In the genomic region with DNA sequence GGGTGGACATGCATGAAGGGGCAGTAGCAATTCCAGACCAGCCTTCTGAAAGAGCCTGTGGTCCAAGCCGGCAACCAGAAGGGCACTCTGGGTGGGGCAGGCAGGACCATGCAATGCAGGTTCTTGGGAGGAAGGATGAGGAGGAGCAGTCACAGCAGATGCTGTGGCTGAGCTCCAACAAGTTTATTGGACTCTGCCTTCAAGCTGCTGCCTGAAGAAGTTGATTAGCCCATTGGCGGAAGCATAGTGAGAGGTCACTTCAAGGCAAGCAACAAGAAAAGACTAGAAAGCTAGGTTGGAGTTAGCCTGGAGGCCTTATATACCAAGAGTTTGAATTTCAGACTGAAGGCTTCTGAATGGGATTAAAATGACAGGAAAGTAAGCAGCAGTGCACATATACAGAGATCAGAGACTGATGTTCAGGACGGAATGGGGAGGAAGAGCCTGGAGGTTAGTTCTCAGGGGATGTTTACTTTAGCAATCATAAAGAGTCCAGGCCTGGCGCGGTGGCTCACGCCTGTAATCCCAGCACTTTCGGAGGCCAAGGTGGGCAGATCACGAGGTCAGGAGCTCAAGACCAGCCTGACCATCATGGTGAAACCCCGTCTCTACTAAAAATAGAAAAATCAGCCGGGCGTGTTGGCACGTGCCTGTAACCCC, we compare ENCODE assay signal across 1 cellular context.
TF ChIP-seq lines count a peak whose summit lies in the region.

No MANE protein-coding gene starts in this region.

TF ChIP-seq in H1, 55 proteins besides CTCF, POLR2A, EP300 and RAD21 (continued from another document):
- TF ChIP-seq SIN3A (conservative IDR thresholded peaks at IDR 0.05 in 1 of 2, IDR thresholded peaks at IDR 0.05 in 1 of 2; ENCODE audit: low read depth in 1 of 2, low read length in 2 of 2), result no peak
- TF ChIP-seq EGR1 (IDR thresholded peaks at IDR 0.05; ENCODE audit: borderline replicate concordance, low read depth, low read length), result no peak
- no peak for TF ChIP-seq TAF1 (IDR thresholded peaks at IDR 0.05; ENCODE audit: low read depth, low read length)
- TF ChIP-seq NANOG (IDR thresholded peaks at IDR 0.05; ENCODE audit: insufficient read depth, low read depth, low read length, poor library complexity, severe bottlenecking), result no peak
